In genomic region chr5:76041863-76042262, GRCh38 we compare ENCODE assay signal across 15 cellular contexts. TPM values are rescaled to one million over a fixed set of nuclear protein-coding genes. Genes with fewer than 3 reads are reported as not detected.
A peak's percentile ranks its signal among the peaks of the same experiment; 100 is the strongest.
DNase-seq lines count a peak whose midpoint lies in the region; TF ChIP-seq lines count a peak whose summit lies in the region.
"Had no signal": no experiment of that assay in that cellular context is flagged by ENCODE, and none has a peak within 500 bp of the region (broad histone marks: within the 10 kb centered on the region; RNA-seq: fewer than 3 reads in every experiment).

No MANE protein-coding gene starts in this region.

- H3K9me3 ChIP-seq in iPS DF 6.9 (ENCODE audit: control insufficient read depth, insufficient read depth, low read length): no peaks in the 10 kb centered on the region
- H3K9me3 ChIP-seq in esophagus muscularis mucosa: no peaks in the 10 kb centered on the region
- H3K9me3 ChIP-seq: BLaER1 had no signal

- H3K4me3 ChIP-seq in GM12865 (ENCODE audit: low read depth, low read length) (no peak overlapping the region), iPS DF 6.9 (ENCODE audit: low read length) (no peak overlapping the region), esophagus muscularis mucosa (no peak overlapping the region)
- H3K4me3 ChIP-seq: BLaER1 had no signal

- TF ChIP-seq POLR2A in esophagus muscularis mucosa (IDR thresholded peaks at IDR 0.05; ENCODE audit: low read depth): no peak

- TF ChIP-seq CTCF in GM12865 (IDR thresholded peaks at IDR 0.05; ENCODE audit: insufficient read depth, low read depth, low read length, missing control alignments) (no peak), esophagus muscularis mucosa (IDR thresholded peaks at IDR 0.05) (no peak)

- intact Hi-C loops in esophagus muscularis mucosa (cut with DNase I): no loop called here

- H3K4me1 ChIP-seq in iPS DF 6.9 (ENCODE audit: control insufficient read depth, insufficient read depth, low read length) (no peaks in the 10 kb centered on the region), esophagus muscularis mucosa (no peaks in the 10 kb centered on the region)
- H3K4me1 ChIP-seq: BLaER1 had no signal

- H3K27ac ChIP-seq in iPS DF 6.9 (ENCODE audit: low read length) (no peak overlapping the region), esophagus muscularis mucosa (replicated peaks in 1 of 4) (no peak overlapping the region)
- H3K27ac ChIP-seq: BLaER1 had no signal

- TF ChIP-seq EP300 in esophagus muscularis mucosa (IDR thresholded peaks at IDR 0.05): no peak

- H3K36me3 ChIP-seq in iPS DF 6.9 (ENCODE audit: control insufficient read depth, insufficient read depth, low read length): no peaks in the 10 kb centered on the region
- H3K36me3 ChIP-seq in esophagus muscularis mucosa: no peaks in the 10 kb centered on the region
- H3K36me3 ChIP-seq: BLaER1 had no signal

- WGBS in iPS DF 6.9 (ENCODE audit: insufficient coverage, insufficient read length): no CpG with 5 or more reads among the region's 6 CpGs
- 48% methylated on average over 6 of the region's 6 CpGs for WGBS in esophagus muscularis mucosa

- H3K27me3 ChIP-seq in iPS DF 6.9 (ENCODE audit: control insufficient read depth, insufficient read depth, low read length): no peaks in the 10 kb centered on the region
- H3K27me3 ChIP-seq in esophagus muscularis mucosa: peaks cover 0 to 18% (median 0%) of the 10 kb centered on the region in 4 donors
- H3K27me3 ChIP-seq: BLaER1 had no signal

- DNase-seq in A172 (ENCODE audit: low spot score) (peak; percentile 5), GM12865 (ENCODE audit: low read depth) (peak; percentile 18), RKO (ENCODE audit: low spot score) (peak; percentile 19), iPS DF 6.9 (ENCODE audit: low read depth, low spot score) (peak; percentile 9), SW 1271 (lab: John Stamatoyannopoulos, UW) (no peak), esophagus muscularis mucosa (ENCODE audit: extremely low spot score) (no peak), cerebellar cortex (ENCODE audit: low spot score) (no peak)
- DNase-seq in activated CD4-positive, CD25-positive, alpha-beta regulatory T cell (lab: John Stamatoyannopoulos, UW): no peak
- DNase-seq: caudate nucleus; left ventricle myocardium superior; stimulated activated CD4-positive, alpha-beta T cell treated with anti-CD3 and anti-CD28 coated beads, Interleukin-4, amount 100 ng/mL, for 4 hours; stimulated activated naive CD4-positive, alpha-beta T cell; T-cell had no signal

RNA-seq across cellular contexts. Expression of gene SV2C, which starts 41.3 kb away (rescaled TPM):
- not detected in 2 replicates for total RNA-seq in A172 (2014; rRNA removed; shearing (Covaris generic))
- under 1 TPM; 0.23 to 0.99 (median 0.47) TPM for total RNA-seq in esophagus muscularis mucosa
- total RNA-seq: activated CD8-positive, alpha-beta memory T cell treated with anti-CD3 and anti-CD28 coated beads for 36 hours had no signal

Comparison
In these comparisons a context has a peak if more than half of its experiments do, and no peak if none do; other contexts are left out.
1. DNase-seq: peak in A172 (single experiment), GM12865 (single experiment), RKO (single experiment) and iPS DF 6.9 (single experiment); none in activated CD4-positive, CD25-positive, alpha-beta regulatory T cell (0 of 4), SW 1271 (0 of 2), esophagus muscularis mucosa (single experiment) and cerebellar cortex (single experiment).